In the genomic region with DNA sequence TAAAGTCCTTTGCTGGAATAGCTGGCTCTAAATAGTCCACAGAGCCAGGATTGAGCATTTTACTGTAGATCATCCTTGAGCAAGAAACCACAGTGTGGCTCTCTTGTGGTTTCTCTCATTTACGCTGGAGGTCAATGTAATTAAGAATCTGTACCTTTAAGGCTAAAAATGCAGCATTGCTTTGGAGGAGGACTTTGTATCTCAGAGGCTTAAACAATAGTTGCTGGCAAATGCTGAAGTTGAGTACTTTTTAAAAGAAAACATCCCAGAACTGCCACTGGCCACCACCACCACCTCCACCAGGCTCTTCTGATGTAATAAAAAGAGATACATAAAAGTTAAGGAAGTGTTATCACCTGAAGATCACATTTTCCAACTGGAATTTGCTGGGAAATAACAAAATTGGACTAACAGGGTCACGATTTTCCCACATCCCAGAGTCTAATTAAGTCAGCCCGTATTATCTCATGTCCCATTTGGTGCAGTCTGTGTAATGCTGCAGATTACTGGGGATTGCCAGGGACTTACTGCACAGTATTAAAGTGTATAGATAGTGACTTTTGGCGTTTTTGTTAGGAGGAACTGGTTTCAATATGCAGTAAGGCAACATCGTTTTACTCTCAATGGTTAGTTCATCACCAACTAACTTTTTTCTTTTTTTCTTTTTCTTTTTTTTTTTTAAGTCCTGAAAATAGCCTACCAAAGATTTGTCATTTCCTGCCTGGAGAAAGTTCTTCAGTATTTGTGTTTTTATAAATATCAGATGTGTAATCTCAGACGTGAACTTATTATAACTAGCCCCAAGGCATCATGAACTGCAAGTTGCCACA, we compare ENCODE assay signal across 13 cellular contexts.
DNase-seq lines count a peak whose midpoint lies in the region; ATAC-seq and TF ChIP-seq lines count a peak whose summit lies in the region.
"Had no signal": no experiment of that assay in that cellular context is flagged by ENCODE, and none has a peak within 500 bp of the region (broad histone marks: within the 10 kb centered on the region; RNA-seq: fewer than 3 reads in every experiment).

No MANE protein-coding gene starts in this region.

- no peaks in the 10 kb centered on the region for H3K9me3 Mint-ChIP-seq in activated CD4-positive, alpha-beta T cell treated with anti-CD3 and anti-CD28 coated beads, Interleukin-2, amount 10 ng/mL, durations not matched to agents 7 days and 5 days
- H3K9me3 Mint-ChIP-seq: central memory CD8-positive, alpha-beta T cell had no signal

- H3K4me3 ChIP-seq in AG04449 (ENCODE audit: low read depth, low read length), result peak overlapping the region; percentile 24; the same call in 1 of the 2 replicates
- H3K4me3 ChIP-seq in adipocyte (ENCODE audit: low read length), result peak overlapping the region; percentile 76
- no peak overlapping the region for H3K4me3 ChIP-seq in hepatocyte
- no peak overlapping the region for H3K4me3 ChIP-seq in trophoblast cell (ENCODE audit: low read depth, low read length)

- H3K23ac ChIP-seq in trophoblast cell (ENCODE audit: low read length), result no peak overlapping the region

- H3K79me2 ChIP-seq in hepatocyte, result no peaks in the 10 kb centered on the region
- H3K79me2 ChIP-seq in trophoblast cell (ENCODE audit: control insufficient read depth, insufficient read depth, low read length, poor library complexity), result no peaks in the 10 kb centered on the region

- H2BK5ac ChIP-seq in trophoblast cell (ENCODE audit: low read depth, low read length, poor library complexity), result no peak overlapping the region

- H4K20me1 ChIP-seq in hepatocyte (ENCODE audit: insufficient read depth, poor library complexity, severe bottlenecking), result no peaks in the 10 kb centered on the region

- peaks cover 2% of the 10 kb centered on the region for H3K79me1 ChIP-seq in trophoblast cell (ENCODE audit: low read length)

- no peaks in the 10 kb centered on the region for H3K4me1 Mint-ChIP-seq in activated CD4-positive, alpha-beta T cell treated with anti-CD3 and anti-CD28 coated beads, Interleukin-2, amount 10 ng/mL, durations not matched to agents 7 days and 5 days
- H3K4me1 Mint-ChIP-seq: central memory CD8-positive, alpha-beta T cell had no signal

- H3K27ac Mint-ChIP-seq in activated CD4-positive, alpha-beta T cell treated with anti-CD3 and anti-CD28 coated beads, Interleukin-2, amount 10 ng/mL, durations not matched to agents 7 days and 5 days, result no peak overlapping the region

- POLR2A ChIA-PET in AG04449 (lab: Yijun Ruan, JAX), result no interaction called here
- POLR2A ChIA-PET in activated CD4-positive, alpha-beta T cell treated with anti-CD3 and anti-CD28 coated beads, Interleukin-2, amount 10 ng/mL, durations not matched to agents 7 days and 5 days (lab: Charles Lee), result no interaction called here

- CTCF ChIA-PET in AG04449 (lab: Yijun Ruan, JAX), result interaction anchor here (1.0 kb wide), 1 partner anchor 9 kb away, joined by 3 read pairs; no protein-coding TSS in a partner anchor
- CTCF ChIA-PET in activated CD4-positive, alpha-beta T cell treated with anti-CD3 and anti-CD28 coated beads, Interleukin-2, amount 10 ng/mL, durations not matched to agents 7 days and 5 days (lab: Charles Lee), result no interaction called here

- H3K36me3 ChIP-seq in adipocyte (ENCODE audit: control insufficient read depth, insufficient read depth, low read length, severe bottlenecking), result no peaks in the 10 kb centered on the region
- H3K36me3 ChIP-seq in hepatocyte (replicated peaks; ENCODE audit: insufficient read depth, low read depth), result no peaks in the 10 kb centered on the region
- no peaks in the 10 kb centered on the region for H3K36me3 ChIP-seq in trophoblast cell (ENCODE audit: control insufficient read depth in 1 of 2, insufficient read depth in 2 of 2, low read length in 2 of 2)
- H3K36me3 ChIP-seq: BE2C had no signal

- H3K27ac ChIP-seq in hepatocyte (no peak overlapping the region), trophoblast cell (ENCODE audit: low read depth, low read length) (no peak overlapping the region)
- H3K27ac ChIP-seq: VCaP had no signal

- H3K27me3 Mint-ChIP-seq in activated CD4-positive, alpha-beta T cell treated with anti-CD3 and anti-CD28 coated beads, Interleukin-2, amount 10 ng/mL, durations not matched to agents 7 days and 5 days, result no peaks in the 10 kb centered on the region
- H3K27me3 Mint-ChIP-seq: central memory CD8-positive, alpha-beta T cell had no signal

- H3K4me3 Mint-ChIP-seq in activated CD4-positive, alpha-beta T cell treated with anti-CD3 and anti-CD28 coated beads, Interleukin-2, amount 10 ng/mL, durations not matched to agents 7 days and 5 days, result no peak overlapping the region
- H3K4me3 Mint-ChIP-seq: central memory CD8-positive, alpha-beta T cell had no signal

- TF ChIP-seq CTCF in AG04449 (IDR thresholded peaks at IDR 0.05; ENCODE audit: insufficient read depth, low read length, missing control alignments) (no peak), hepatocyte (IDR thresholded peaks at IDR 0.05; ENCODE audit: poor library complexity) (no peak)

- peak; percentile 3 for DNase-seq in AG04449 (ENCODE audit: low read depth, low spot score)
- DNase-seq in HS-5 (ENCODE audit: low read depth), result peak; percentile 32
- DNase-seq in adipocyte (ENCODE audit: low read depth), result peak; percentile 45
- DNase-seq in hepatocyte (ENCODE audit: low spot score), result no peak
- no peak for DNase-seq in trophoblast cell
- DNase-seq in NCI-H1417 treated with DMSO at 0.1 percent for 48 hours (lab: John Stamatoyannopoulos, UW), result no peak
- DNase-seq in activated CD4-positive, alpha-beta T cell treated with anti-CD3 and anti-CD28 coated beads, Interleukin-2, amount 10 ng/mL, durations not matched to agents 7 days and 5 days, result no peak
- DNase-seq: BE2C; KBM-7; stimulated activated CD4-positive, alpha-beta T cell treated with anti-CD3 and anti-CD28 coated beads, Interleukin-4, amount 100 ng/mL, for 4 hours had no signal

- H3K9me3 ChIP-seq in adipocyte (ENCODE audit: control insufficient read depth, low read length) (no peaks in the 10 kb centered on the region), hepatocyte (ENCODE audit: low read depth) (no peaks in the 10 kb centered on the region), trophoblast cell (ENCODE audit: insufficient read depth, low read depth, low read length) (no peaks in the 10 kb centered on the region)
- H3K9me3 ChIP-seq: BE2C had no signal

- no peak overlapping the region for H3K14ac ChIP-seq in trophoblast cell (ENCODE audit: low read length)

- H3K27me3 ChIP-seq in adipocyte (replicated peaks; ENCODE audit: control insufficient read depth, insufficient read depth, low read length), result no peaks in the 10 kb centered on the region
- H3K27me3 ChIP-seq in hepatocyte, result no peaks in the 10 kb centered on the region
- no peaks in the 10 kb centered on the region for H3K27me3 ChIP-seq in trophoblast cell (ENCODE audit: insufficient read depth, low read length)
- H3K27me3 ChIP-seq: BE2C had no signal

- H4K12ac ChIP-seq in trophoblast cell (ENCODE audit: low read depth, low read length), result no peak overlapping the region

- H4K91ac ChIP-seq in trophoblast cell (ENCODE audit: low read depth, low read length), result no peak overlapping the region

- no peak overlapping the region for H3K4ac ChIP-seq in trophoblast cell (ENCODE audit: low read depth, low read length)

- H3K4me1 ChIP-seq in adipocyte (ENCODE audit: control insufficient read depth, insufficient read depth, low read length) (peaks cover 20% of the 10 kb centered on the region), hepatocyte (ENCODE audit: insufficient read depth) (no peaks in the 10 kb centered on the region), trophoblast cell (ENCODE audit: control insufficient read depth in 1 of 2, insufficient read depth in 2 of 2, low read length in 2 of 2) (peaks cover 0 to 4% of the 10 kb centered on the region in 2 experiments)
- H3K4me1 ChIP-seq: BE2C had no signal

- H2BK12ac ChIP-seq in trophoblast cell (ENCODE audit: low read length), result no peak overlapping the region

- no peak for ATAC-seq in GM19397 (IDR thresholded peaks at IDR 0.05; ENCODE audit: unreplicated experiment)

- no peak overlapping the region for H2AFZ ChIP-seq in hepatocyte
- H2AFZ ChIP-seq in trophoblast cell (ENCODE audit: insufficient read depth, low read length, poor library complexity), result no peak overlapping the region

- no peak overlapping the region for H2BK120ac ChIP-seq in trophoblast cell (ENCODE audit: insufficient read depth, low read length, poor library complexity)

- no peaks in the 10 kb centered on the region for H3K36me3 Mint-ChIP-seq in activated CD4-positive, alpha-beta T cell treated with anti-CD3 and anti-CD28 coated beads, Interleukin-2, amount 10 ng/mL, durations not matched to agents 7 days and 5 days (ENCODE audit: low read depth)

- no peak overlapping the region for H2AK5ac ChIP-seq in trophoblast cell (ENCODE audit: low read length)

- H3K18ac ChIP-seq in trophoblast cell (ENCODE audit: low read length), result no peak overlapping the region

- H3K9ac ChIP-seq in adipocyte (ENCODE audit: low read length) (peak overlapping the region; percentile 41), trophoblast cell (ENCODE audit: low read length) (no peak overlapping the region)

- 42% methylated on average over 6 of the region's 6 CpGs for WGBS in hepatocyte (ENCODE audit: low lambda C conversion rate, missing lambda C conversion rate)
- no CpG with 5 or more reads among the region's 6 CpGs for WGBS in trophoblast cell (ENCODE audit: extremely low coverage, insufficient coverage, insufficient read length)

- no peaks in the 10 kb centered on the region for H3K9me2 ChIP-seq in hepatocyte (replicated peaks; ENCODE audit: insufficient read depth)

- H3K4me2 ChIP-seq in hepatocyte, result peak overlapping the region; percentile 42
- no peak overlapping the region for H3K4me2 ChIP-seq in trophoblast cell (ENCODE audit: low read length)

- no peak overlapping the region for H4K8ac ChIP-seq in trophoblast cell (ENCODE audit: low read depth, low read length)

Comparison
In these comparisons a context has a peak if more than half of its experiments do, and no peak if none do; other contexts are left out.
1. DNase-seq: peak in AG04449 (single experiment), HS-5 (single experiment) and adipocyte (single experiment); none in hepatocyte (single experiment), trophoblast cell (0 of 2), NCI-H1417 treated with DMSO at 0.1 percent for 48 hours (single experiment) and activated CD4-positive, alpha-beta T cell treated with anti-CD3 and anti-CD28 coated beads, Interleukin-2, amount 10 ng/mL, durations not matched to agents 7 days and 5 days (single experiment).
2. H3K4me3 ChIP-seq: peak in AG04449 (single experiment) and adipocyte (single experiment); none in hepatocyte (single experiment) and trophoblast cell (single experiment).